In the genomic region with DNA sequence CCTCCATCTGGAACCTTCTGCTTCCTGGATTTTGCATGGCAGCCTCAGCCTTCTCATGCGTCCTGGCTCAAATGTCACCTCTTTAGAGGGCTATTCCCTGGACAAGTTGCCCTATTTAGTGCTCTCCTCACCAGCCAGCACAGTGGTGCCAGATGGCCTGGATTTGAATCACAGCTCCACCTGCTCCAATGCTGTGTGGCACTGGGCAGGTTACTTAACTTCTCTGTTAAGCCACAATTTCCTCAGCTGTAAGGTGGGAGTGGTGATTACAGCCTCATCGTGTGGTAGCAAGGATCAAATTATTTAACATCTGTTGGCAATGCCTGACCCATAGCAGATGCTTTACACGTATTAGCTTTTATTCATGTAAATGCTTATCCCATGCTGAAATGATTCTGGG, we compare ENCODE assay signal across 17 cellular contexts. TPM values are rescaled to one million over a fixed set of nuclear protein-coding genes. Genes with fewer than 3 reads are reported as not detected.
DNase-seq lines count a peak whose midpoint lies in the region; ATAC-seq lines count a peak whose summit lies in the region.
"Had no signal": no experiment of that assay in that cellular context is flagged by ENCODE, and none has a peak within 500 bp of the region (broad histone marks: within the 10 kb centered on the region; RNA-seq: fewer than 3 reads in every experiment).

No MANE protein-coding gene starts in this region.

- H2BK5ac ChIP-seq in neuronal stem cell (ENCODE audit: low read length), result no peak overlapping the region

- no peaks in the 10 kb centered on the region for H3K36me3 Mint-ChIP-seq in stimulated activated naive CD8-positive, alpha-beta T cell treated with anti-CD3 and anti-CD28 coated beads, Interleukin-15, Interleukin-2, amounts not matched to agents 100 ng/mL and 50 ng/mL, for 24 hours (ENCODE audit: low read depth)
- peaks cover 2% of the 10 kb centered on the region for H3K36me3 Mint-ChIP-seq in central memory CD8-positive, alpha-beta T cell (ENCODE audit: insufficient read depth)
- H3K36me3 Mint-ChIP-seq: CD14-positive monocyte; CD4-positive, alpha-beta memory T cell had no signal

- H3K9ac ChIP-seq in neuronal stem cell (ENCODE audit: low read depth, low read length, poor library complexity), result no peak overlapping the region
- H3K9ac ChIP-seq: BLaER1 had no signal

- ATAC-seq in stimulated activated naive CD8-positive, alpha-beta T cell treated with anti-CD3 and anti-CD28 coated beads, Interleukin-15, amount 100 ng/mL, for 72 hours, result no peak
- ATAC-seq in central memory CD8-positive, alpha-beta T cell (replicated peaks; ENCODE audit: extremely low read depth, poor library complexity, severe bottlenecking), result no peak
- ATAC-seq: GM12878 had no signal

- H2BK15ac ChIP-seq in neuronal stem cell (ENCODE audit: low read length), result no peak overlapping the region

- H3K36me3 ChIP-seq in neuronal stem cell (replicated peaks in 1 of 2; ENCODE audit: control insufficient read depth in 2 of 2, insufficient read depth in 2 of 2, low read length in 2 of 2), result no peaks in the 10 kb centered on the region
- H3K36me3 ChIP-seq: BLaER1 had no signal

- no peak for DNase-seq in stimulated activated naive CD8-positive, alpha-beta T cell treated with anti-CD3 and anti-CD28 coated beads, Interleukin-15, amount 100 ng/mL, for 72 hours
- DNase-seq in central memory CD8-positive, alpha-beta T cell (ENCODE audit: low spot score in 2 of 2), result no peak
- peak; percentile 34 for DNase-seq in posterior vena cava (ENCODE audit: low spot score)
- DNase-seq in neuronal stem cell (ENCODE audit: low spot score), result no peak
- no peak for DNase-seq in kidney glomerular epithelial cell (lab: John Stamatoyannopoulos, UW)
- no peak for DNase-seq in NCI-H69 (lab: John Stamatoyannopoulos, UW)
- DNase-seq: CD4-positive, alpha-beta memory T cell; DMS53; DND-41; EL; GOT3; H9 had no signal

- no peak overlapping the region for H3K14ac ChIP-seq in neuronal stem cell (ENCODE audit: low read length)

- intact Hi-C loops in posterior vena cava (cut with DNase I), result no loop called here

- no CpG with 5 or more reads among the region's 3 CpGs for WGBS in neuronal stem cell (ENCODE audit: extremely low coverage in 2 of 2, insufficient read length in 2 of 2, insufficient replicate concordance in 1 of 2), 2 donors

- no peak overlapping the region for H3K4me3 Mint-ChIP-seq in stimulated activated naive CD8-positive, alpha-beta T cell treated with anti-CD3 and anti-CD28 coated beads, Interleukin-15, Interleukin-2, amounts not matched to agents 100 ng/mL and 50 ng/mL, for 24 hours
- no peak overlapping the region for H3K4me3 Mint-ChIP-seq in stimulated activated naive CD8-positive, alpha-beta T cell treated with anti-CD3 and anti-CD28 coated beads, Interleukin-15, amount 100 ng/mL, for 72 hours
- no peak overlapping the region for H3K4me3 Mint-ChIP-seq in central memory CD8-positive, alpha-beta T cell
- H3K4me3 Mint-ChIP-seq: CD14-positive monocyte; CD4-positive, alpha-beta memory T cell; H9 had no signal

- no peak overlapping the region for H3K4me2 ChIP-seq in neuronal stem cell (ENCODE audit: insufficient read depth, low read length, poor library complexity, severe bottlenecking)
- H3K4me2 ChIP-seq: BLaER1 had no signal

- H3K9me3 ChIP-seq in neuronal stem cell (replicated peaks in 1 of 2; ENCODE audit: control insufficient read depth in 2 of 2, insufficient read depth in 1 of 2, low read depth in 1 of 2, low read length in 2 of 2), result no peaks in the 10 kb centered on the region
- H3K9me3 ChIP-seq: BLaER1 had no signal

- H3K4ac ChIP-seq in neuronal stem cell (ENCODE audit: low read length), result no peak overlapping the region

- no peak overlapping the region for H3K18ac ChIP-seq in neuronal stem cell (ENCODE audit: low read length)

- peaks cover 7% of the 10 kb centered on the region for H3K27me3 Mint-ChIP-seq in stimulated activated naive CD8-positive, alpha-beta T cell treated with anti-CD3 and anti-CD28 coated beads, Interleukin-15, Interleukin-2, amounts not matched to agents 100 ng/mL and 50 ng/mL, for 24 hours
- H3K27me3 Mint-ChIP-seq in stimulated activated naive CD8-positive, alpha-beta T cell treated with anti-CD3 and anti-CD28 coated beads, Interleukin-15, amount 100 ng/mL, for 72 hours, result peaks cover 28% of the 10 kb centered on the region
- peaks cover 57% of the 10 kb centered on the region for H3K27me3 Mint-ChIP-seq in central memory CD8-positive, alpha-beta T cell

- no peak overlapping the region for H3K27ac ChIP-seq in neuronal stem cell (replicated peaks; ENCODE audit: low read length)
- H3K27ac ChIP-seq: BLaER1 had no signal

- H3K4me1 Mint-ChIP-seq in stimulated activated naive CD8-positive, alpha-beta T cell treated with anti-CD3 and anti-CD28 coated beads, Interleukin-15, Interleukin-2, amounts not matched to agents 100 ng/mL and 50 ng/mL, for 24 hours (ENCODE audit: low read depth), result no peaks in the 10 kb centered on the region
- H3K4me1 Mint-ChIP-seq in stimulated activated naive CD8-positive, alpha-beta T cell treated with anti-CD3 and anti-CD28 coated beads, Interleukin-15, amount 100 ng/mL, for 72 hours, result no peaks in the 10 kb centered on the region
- H3K4me1 Mint-ChIP-seq in central memory CD8-positive, alpha-beta T cell, result no peaks in the 10 kb centered on the region
- H3K4me1 Mint-ChIP-seq: CD4-positive, alpha-beta memory T cell had no signal

- H2BK12ac ChIP-seq in neuronal stem cell (ENCODE audit: low read length), result no peak overlapping the region

- H3K23ac ChIP-seq in neuronal stem cell (ENCODE audit: low read depth, low read length, poor library complexity), result no peak overlapping the region

- H3K27me3 ChIP-seq in neuronal stem cell (ENCODE audit: control insufficient read depth in 3 of 3, insufficient read depth in 3 of 3, low read depth in 1 of 3, low read length in 3 of 3), result peaks cover 0 to 38% (median 0%) of the 10 kb centered on the region in 3 experiments
- H3K27me3 ChIP-seq: BLaER1 had no signal

- no peak overlapping the region for H4K8ac ChIP-seq in neuronal stem cell (ENCODE audit: low read depth, low read length)

- peak overlapping the region; percentile 21 for H3K27ac Mint-ChIP-seq in stimulated activated naive CD8-positive, alpha-beta T cell treated with anti-CD3 and anti-CD28 coated beads, Interleukin-15, Interleukin-2, amounts not matched to agents 100 ng/mL and 50 ng/mL, for 24 hours
- no peak overlapping the region for H3K27ac Mint-ChIP-seq in stimulated activated naive CD8-positive, alpha-beta T cell treated with anti-CD3 and anti-CD28 coated beads, Interleukin-15, amount 100 ng/mL, for 72 hours
- H3K27ac Mint-ChIP-seq in central memory CD8-positive, alpha-beta T cell (ENCODE audit: low read depth), result peak overlapping the region; percentile 65
- H3K27ac Mint-ChIP-seq: CD14-positive monocyte; CD4-positive, alpha-beta memory T cell; H9 had no signal

- H3K79me1 ChIP-seq in neuronal stem cell (ENCODE audit: low read depth, low read length), result no peaks in the 10 kb centered on the region

- no peak overlapping the region for H3K4me3 ChIP-seq in neuronal stem cell (ENCODE audit: low read length in 2 of 2)
- H3K4me3 ChIP-seq: BLaER1, GM12878 had no signal

- no peak overlapping the region for H2BK120ac ChIP-seq in neuronal stem cell (ENCODE audit: low read depth, low read length)

- no peak overlapping the region for H2AFZ ChIP-seq in neuronal stem cell (ENCODE audit: low read length)

- no peak overlapping the region for H2AK5ac ChIP-seq in neuronal stem cell (ENCODE audit: low read depth, low read length)

- peaks cover 2 to 13% of the 10 kb centered on the region in 2 donors for H3K4me1 ChIP-seq in neuronal stem cell (ENCODE audit: control insufficient read depth in 2 of 2, insufficient read depth in 1 of 2, low read depth in 1 of 2, low read length in 2 of 2)
- H3K4me1 ChIP-seq: BLaER1 had no signal

- no peak overlapping the region for H4K91ac ChIP-seq in neuronal stem cell (ENCODE audit: low read depth, low read length, poor library complexity)

- H3K9me3 Mint-ChIP-seq in stimulated activated naive CD8-positive, alpha-beta T cell treated with anti-CD3 and anti-CD28 coated beads, Interleukin-15, Interleukin-2, amounts not matched to agents 100 ng/mL and 50 ng/mL, for 24 hours, result no peaks in the 10 kb centered on the region
- H3K9me3 Mint-ChIP-seq in stimulated activated naive CD8-positive, alpha-beta T cell treated with anti-CD3 and anti-CD28 coated beads, Interleukin-15, amount 100 ng/mL, for 72 hours, result no peaks in the 10 kb centered on the region
- H3K9me3 Mint-ChIP-seq in central memory CD8-positive, alpha-beta T cell, result no peaks in the 10 kb centered on the region
- H3K9me3 Mint-ChIP-seq: CD14-positive monocyte; CD4-positive, alpha-beta memory T cell; H9 had no signal

RNA-seq across cellular contexts. Expression of a gene that starts 16.7 kb away (rescaled TPM):
- 10 to 100 TPM; 19.6 to 28.9 TPM for total RNA-seq in posterior vena cava
- polyA plus RNA-seq in neuronal stem cell (2013, experiment 1 of 2), result 29.0 TPM
- polyA plus RNA-seq in neuronal stem cell (2013, experiment 2 of 2), result 30.3 TPM

RNA-seq across cellular contexts. Expression of a gene that starts 42.6 kb away (rescaled TPM):
- 1 to 10 TPM; 3.3 to 5.5 TPM for total RNA-seq in posterior vena cava
- 1.2 TPM for polyA plus RNA-seq in neuronal stem cell (2013, experiment 1 of 2)
- polyA plus RNA-seq in neuronal stem cell (2013, experiment 2 of 2), result 1.2 TPM
- total RNA-seq: CD4-positive, alpha-beta memory T cell; G401 had no signal
- polyA plus RNA-seq: CD4-positive, alpha-beta memory T cell had no signal

Comparison
In these comparisons a context has a peak if more than half of its experiments do, and no peak if none do; other contexts are left out.
1. H3K27ac Mint-ChIP-seq: peak in stimulated activated naive CD8-positive, alpha-beta T cell treated with anti-CD3 and anti-CD28 coated beads, Interleukin-15, Interleukin-2, amounts not matched to agents 100 ng/mL and 50 ng/mL, for 24 hours (single experiment) and central memory CD8-positive, alpha-beta T cell (single experiment); none in stimulated activated naive CD8-positive, alpha-beta T cell treated with anti-CD3 and anti-CD28 coated beads, Interleukin-15, amount 100 ng/mL, for 72 hours (0 of 2).